9 cellular contexts compared by ENCODE assay signal in the genomic region with DNA sequence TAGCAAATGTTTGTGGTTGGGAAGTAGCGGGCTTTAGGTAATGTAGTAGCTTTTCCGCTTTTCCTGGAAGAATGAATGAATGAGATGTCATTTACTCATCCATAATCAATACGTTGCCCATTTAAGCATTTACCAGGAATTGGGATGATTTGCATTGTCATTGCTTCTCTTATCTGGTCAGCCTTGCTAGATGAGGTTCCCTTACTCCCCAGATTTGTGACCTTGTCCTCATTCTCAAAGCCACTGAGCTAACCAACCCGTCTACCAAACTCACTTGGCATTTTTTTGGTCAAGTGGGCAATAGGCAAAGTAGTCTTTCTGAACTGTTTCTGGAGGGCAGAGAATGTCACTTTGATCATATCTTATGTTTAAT. TPM values are rescaled to one million over a fixed set of nuclear protein-coding genes. Genes with fewer than 3 reads are reported as not detected.
DNase-seq lines count a peak whose midpoint lies in the region; ATAC-seq, FAIRE-seq and TF ChIP-seq lines count a peak whose summit lies in the region.
"Had no signal": no experiment of that assay in that cellular context is flagged by ENCODE, and none has a peak within 500 bp of the region (broad histone marks: within the 10 kb centered on the region; RNA-seq: fewer than 3 reads in every experiment).

No MANE protein-coding gene starts in this region.

- H3K4me3 ChIP-seq in HepG2 (replicated peaks in 1 of 3; ENCODE audit: insufficient read depth in 1 of 3, low read depth in 2 of 3, low read length in 3 of 3) (peak overlapping the region; percentile 80 to 90 (median 85)), tibial nerve (peak overlapping the region; percentile 66 to 84 (median 75))

- H3K79me2 ChIP-seq in HepG2 (ENCODE audit: insufficient read depth, low read length), result peaks cover 48% of the 10 kb centered on the region

- peaks cover 11% of the 10 kb centered on the region for H3K27me3 Mint-ChIP-seq in activated naive CD4-positive, alpha-beta T cell treated with anti-CD3 and anti-CD28 coated beads for 36 hours (ENCODE audit: low read depth)
- peaks cover 3% of the 10 kb centered on the region for H3K27me3 Mint-ChIP-seq in activated naive CD8-positive, alpha-beta T cell treated with anti-CD3 and anti-CD28 coated beads, Interleukin-2, amount 10 ng/mL, durations not matched to agents 7 days and 5 days

- CTCF ChIA-PET in activated naive CD4-positive, alpha-beta T cell treated with anti-CD3 and anti-CD28 coated beads for 36 hours (lab: Charles Lee), result interaction anchor here (0.6 to 1.4 kb wide), 3 partner anchors 83 to 196 kb away, joined by 3 to 5 read pairs (median 3); no protein-coding TSS in a partner anchor
- CTCF ChIA-PET in HepG2 (lab: Yijun Ruan, JAX; ENCODE audit: low intra/inter-chr PET ratio, low total read pairs), result no interaction called here

- H4K20me1 ChIP-seq in HepG2 (ENCODE audit: insufficient read depth, low read length), result peaks cover 3% of the 10 kb centered on the region

- ATAC-seq in activated naive CD8-positive, alpha-beta T cell treated with anti-CD3 and anti-CD28 coated beads, Interleukin-2, amount 10 ng/mL, durations not matched to agents 7 days and 5 days (ENCODE audit: low read depth), result no peak
- ATAC-seq in HepG2, result no peak
- no peak for ATAC-seq in HG02678 (IDR thresholded peaks at IDR 0.05; ENCODE audit: unreplicated experiment)

- no peak for TF ChIP-seq POLR2A in HepG2 (IDR thresholded peaks at IDR 0.05; ENCODE audit: insufficient read depth in 1 of 2, low read depth in 2 of 2, low read length in 2 of 2)
- TF ChIP-seq POLR2A in tibial nerve (IDR thresholded peaks at IDR 0.05), result no peak

- POLR2A ChIA-PET in activated naive CD8-positive, alpha-beta T cell treated with anti-CD3 and anti-CD28 coated beads, Interleukin-2, amount 10 ng/mL, durations not matched to agents 7 days and 5 days (lab: Charles Lee), result interaction anchor here (0.6 to 3.1 kb wide), 5 partner anchors 11 to 292 kb away, joined by 3 to 12 read pairs (median 4); a partner anchor contains a TSS
- POLR2A ChIA-PET in HepG2 (lab: Yijun Ruan, JAX), result interaction anchor here (0.6 to 1.4 kb wide), 6 partner anchors 11 to 104 kb away, joined by 3 to 4 read pairs (median 3); a partner anchor contains a TSS

- H3K9me3 Mint-ChIP-seq in activated naive CD4-positive, alpha-beta T cell treated with anti-CD3 and anti-CD28 coated beads for 36 hours, result peaks cover 9% of the 10 kb centered on the region
- H3K9me3 Mint-ChIP-seq in activated naive CD8-positive, alpha-beta T cell treated with anti-CD3 and anti-CD28 coated beads, Interleukin-2, amount 10 ng/mL, durations not matched to agents 7 days and 5 days, result peaks cover 5% of the 10 kb centered on the region

- H3K27ac ChIP-seq in HepG2 (ENCODE audit: extremely low read length, insufficient read depth, low read length), result peak overlapping the region; percentile 50
- H3K27ac ChIP-seq in tibial nerve, result peak overlapping the region in 3 of 4 donors; percentile 73 to 88 (median 79)

- BruUV-seq in HepG2 (replicated peaks; lab: Mats Ljungman, UMichigan), result no TSS peak

- peak overlapping the region; percentile 85 for H3K4me2 ChIP-seq in HepG2 (ENCODE audit: low read depth, low read length)

- in situ Hi-C loops in HepG2 (cut with HindIII; ENCODE audit: extremely low pct_ligation_motif_present, low pct_unique_long_range_greater_than_20kb), result no loop called here

- H3K4me1 ChIP-seq in HepG2 (ENCODE audit: insufficient read depth, low read length) (peaks cover 16% of the 10 kb centered on the region), tibial nerve (peaks cover 0 to 29% (median 20%) of the 10 kb centered on the region in 4 donors)

- no peak for TF ChIP-seq CTCF in HepG2 (CRISPR knock-in tag; IDR thresholded peaks at IDR 0.05)
- no peak for TF ChIP-seq CTCF in tibial nerve (IDR thresholded peaks at IDR 0.05)

- H3K9ac ChIP-seq in HepG2 (ENCODE audit: insufficient read depth, low read depth, low read length), result peak overlapping the region; percentile 77

- no peak for DNase-seq in activated naive CD4-positive, alpha-beta T cell treated with anti-CD3 and anti-CD28 coated beads for 36 hours
- DNase-seq in activated naive CD4-positive, alpha-beta T cell treated with Interleukin-2 at 50 U/mL for 16 hours, result no peak
- DNase-seq in activated naive CD8-positive, alpha-beta T cell treated with anti-CD3 and anti-CD28 coated beads, Interleukin-2, amount 10 ng/mL, durations not matched to agents 7 days and 5 days, result no peak
- no peak for DNase-seq in HepG2 (ENCODE audit: low spot score)
- no peak for DNase-seq in tibial nerve (ENCODE audit: low spot score in 2 of 2)
- DNase-seq in NCI-H524 treated with DMSO at 0.1 percent for 48 hours (lab: John Stamatoyannopoulos, UW), result no peak
- DNase-seq in activated CD4-positive, CD25-positive, alpha-beta regulatory T cell treated with anti-CD3 and anti-CD28 coated beads, Interleukin-2, amount 50 U/mL, for 72 hours, result no peak

- peak overlapping the region; percentile 66 for H3K27ac Mint-ChIP-seq in activated naive CD4-positive, alpha-beta T cell treated with anti-CD3 and anti-CD28 coated beads for 36 hours
- H3K27ac Mint-ChIP-seq in activated naive CD8-positive, alpha-beta T cell treated with anti-CD3 and anti-CD28 coated beads, Interleukin-2, amount 10 ng/mL, durations not matched to agents 7 days and 5 days, result peak overlapping the region; percentile 75

- no peak for TF ChIP-seq RAD21 in HepG2 (CRISPR knock-in tag; IDR thresholded peaks at IDR 0.05)

- H3K4me1 Mint-ChIP-seq in activated naive CD4-positive, alpha-beta T cell treated with anti-CD3 and anti-CD28 coated beads for 36 hours (ENCODE audit: low read depth), result peaks cover 35% of the 10 kb centered on the region
- H3K4me1 Mint-ChIP-seq in activated naive CD8-positive, alpha-beta T cell treated with anti-CD3 and anti-CD28 coated beads, Interleukin-2, amount 10 ng/mL, durations not matched to agents 7 days and 5 days, result peaks cover 34% of the 10 kb centered on the region

- H3K36me3 ChIP-seq in HepG2 (replicated peaks in 1 of 2; ENCODE audit: control insufficient read depth in 1 of 2, insufficient read depth in 2 of 2, low read length in 2 of 2) (no peaks in the 10 kb centered on the region), tibial nerve (peaks cover 0 to 2% (median 0%) of the 10 kb centered on the region in 3 donors)

- no peak overlapping the region for H2AFZ ChIP-seq in HepG2 (ENCODE audit: low read length)

- TF ChIP-seq EP300 in HepG2 (IDR thresholded peaks at IDR 0.05; ENCODE audit: low read depth in 2 of 2, low read length in 2 of 2) (no peak), HepG2 (CRISPR knock-in tag; IDR thresholded peaks at IDR 0.05; ENCODE audit: borderline replicate concordance) (no peak), tibial nerve (IDR thresholded peaks at IDR 0.05) (no peak)

- peaks cover 10% of the 10 kb centered on the region for H3K36me3 Mint-ChIP-seq in activated naive CD4-positive, alpha-beta T cell treated with anti-CD3 and anti-CD28 coated beads for 36 hours (ENCODE audit: low read depth)
- peaks cover 23% of the 10 kb centered on the region for H3K36me3 Mint-ChIP-seq in activated naive CD8-positive, alpha-beta T cell treated with anti-CD3 and anti-CD28 coated beads, Interleukin-2, amount 10 ng/mL, durations not matched to agents 7 days and 5 days

- FAIRE-seq in HepG2 (lab: Jason Lieb, UNC), result no peak
- FAIRE-seq: colon had no signal

- H3K4me3 Mint-ChIP-seq in activated naive CD4-positive, alpha-beta T cell treated with anti-CD3 and anti-CD28 coated beads for 36 hours, result peak overlapping the region; percentile 79
- peak overlapping the region; percentile 85 for H3K4me3 Mint-ChIP-seq in activated naive CD8-positive, alpha-beta T cell treated with anti-CD3 and anti-CD28 coated beads, Interleukin-2, amount 10 ng/mL, durations not matched to agents 7 days and 5 days

- H3K27me3 ChIP-seq in HepG2 (ENCODE audit: control insufficient read depth in 1 of 2, insufficient read depth in 2 of 2, low read length in 2 of 2) (0 out of 5 replicates have a peak, but pooled peaks cover 0 to 3% of the 10 kb centered on the region in 2 experiments), tibial nerve (no peaks in the 10 kb centered on the region)

- intact Hi-C loops in activated naive CD4-positive, alpha-beta T cell treated with anti-CD3 and anti-CD28 coated beads for 36 hours (cut with micrococcal nuclease), result loop anchor here (1.0 to 10.0 kb wide), 3 partner anchors 85 to 553 kb away; a partner anchor contains a TSS
- intact Hi-C loops in HepG2 (cut with micrococcal nuclease; ENCODE audit: unreplicated experiment), result loop anchor here (2.0 to 5.0 kb wide), 2 partner anchors 85 to 390 kb away; a partner anchor contains a TSS

- H3K9me3 ChIP-seq in HepG2 (ENCODE audit: low read length), result no peaks in the 10 kb centered on the region
- peaks cover 0 to 2% (median under 1%) of the 10 kb centered on the region in 4 donors for H3K9me3 ChIP-seq in tibial nerve

- WGBS in HepG2 (ENCODE audit: low lambda C conversion rate), result 9% methylated on average over 4 of the region's 4 CpGs
- WGBS in tibial nerve, 2 donors, result 10 to 14% methylated on average over 4 of the region's 4 CpGs

RNA-seq across cellular contexts. Expression of a gene that starts 0.8 kb away (rescaled TPM):
- 10 to 100 TPM; 46.7 to 48.7 TPM for total RNA-seq in activated naive CD4-positive, alpha-beta T cell treated with anti-CD3 and anti-CD28 coated beads for 36 hours
- 10 to 100 TPM; 33.1 to 38.3 TPM for total RNA-seq in activated naive CD8-positive, alpha-beta T cell treated with anti-CD3 and anti-CD28 coated beads, Interleukin-2, amount 10 ng/mL, durations not matched to agents 7 days and 5 days
- total RNA-seq in HepG2 (2016; rRNA removed; fragmentation: Illumina TruSeq; extraction: Trizol) (100 and 101 TPM in 2 replicates), tibial nerve (10 to 100 TPM; 24.3 to 37.5 (median 27.0) TPM)
- 24.4 and 25.0 TPM in 2 replicates for total RNA-seq in HepG2 (2016; cell fraction: cytosol; rRNA removed; fragmentation: Illumina TruSeq; extraction: Trizol; ENCODE audit: low read depth)
- 97.8 and 106 TPM in 2 replicates for total RNA-seq in HepG2 (2016; cell fraction: insoluble cytoplasmic fraction; rRNA removed; fragmentation: Illumina TruSeq; extraction: Trizol)
- total RNA-seq in HepG2 (2016; cell fraction: membrane; rRNA removed; fragmentation: Illumina TruSeq; extraction: Trizol), result 103 and 117 TPM in 2 replicates
- total RNA-seq in HepG2 (2016; cell fraction: nucleus; rRNA removed; fragmentation: Illumina TruSeq; extraction: Trizol), result 57.3 and 63.3 TPM in 2 replicates
- 29.5 and 41.1 TPM in 2 replicates for polyA plus RNA-seq in HepG2 (2011; rRNA removed)
- 16.2 and 27.6 TPM in 2 replicates for polyA plus RNA-seq in HepG2 (2011; cell fraction: cytosol; rRNA removed)
- polyA plus RNA-seq in HepG2 (2011; cell fraction: nucleus; rRNA removed), result 5.3 and 6.6 TPM in 2 replicates
- 30.9 and 42.2 TPM in 2 replicates for polyA plus RNA-seq in HepG2 (2012)
- polyA plus RNA-seq in HepG2 (2016; cell fraction: cytosol; fragmentation: Illumina TruSeq; extraction: Trizol; ENCODE audit: low read depth), result 23.9 and 26.1 TPM in 2 replicates
- 75.7 and 83.7 TPM in 2 replicates for polyA plus RNA-seq in HepG2 (2016; cell fraction: insoluble cytoplasmic fraction; fragmentation: Illumina TruSeq; extraction: Trizol; ENCODE audit: low read depth)
- 57.2 and 64.0 TPM in 2 replicates for polyA plus RNA-seq in HepG2 (2016; cell fraction: membrane; fragmentation: Illumina TruSeq; extraction: Trizol; ENCODE audit: low read depth)
- polyA plus RNA-seq in HepG2 (2016; cell fraction: nucleus; fragmentation: Illumina TruSeq; extraction: Trizol; ENCODE audit: insufficient read depth, low read depth), result 52.0 and 52.9 TPM in 2 replicates
- 26.4 and 26.8 TPM in 2 replicates for polyA minus RNA-seq in HepG2 (2011; rRNA and poly(A)+ RNA removed; ENCODE audit: low replicate concordance)
- 38.5 and 40.9 TPM in 2 replicates for polyA minus RNA-seq in HepG2 (2011; cell fraction: cytosol; rRNA and poly(A)+ RNA removed)
- 29.9 and 36.9 TPM in 2 replicates for polyA minus RNA-seq in HepG2 (2011; cell fraction: nucleus; rRNA and poly(A)+ RNA removed)
